In genomic region chr14:67411820-67412421, GRCh38 we compare ENCODE assay signal across 9 cellular contexts. TPM values are rescaled to one million over a fixed set of nuclear protein-coding genes. Genes with fewer than 3 reads are reported as not detected.
DNase-seq lines count a peak whose midpoint lies in the region; ATAC-seq, FAIRE-seq and TF ChIP-seq lines count a peak whose summit lies in the region.
"Had no signal": no experiment of that assay in that cellular context is flagged by ENCODE, and none has a peak within 500 bp of the region (broad histone marks: within the 10 kb centered on the region; RNA-seq: fewer than 3 reads in every experiment).

Gene PLEK2, minus strand, starts transcription at chr14:67412165. Its CDS starts 106 bp downstream, at chr14:67412059.

- ATAC-seq in lung (ENCODE audit: insufficient read depth, low FRiP score) (peak; percentile 42), HG02610 (IDR thresholded peaks at IDR 0.05; ENCODE audit: unreplicated experiment) (no peak), GM21381 (IDR thresholded peaks at IDR 0.05; ENCODE audit: unreplicated experiment) (no peak)
- ATAC-seq in stimulated activated naive CD8-positive, alpha-beta T cell treated with anti-CD3 and anti-CD28 coated beads, Interleukin-15, Interleukin-2, amounts not matched to agents 100 U/mL and 50 U/mL, for 24 hours: no peak
- ATAC-seq: K562 had no signal

- no peak within 1 kb of the TSS for H3K27ac ChIP-seq in lung (ENCODE audit: low read depth in 1 of 2, low read length in 1 of 2)

- no peaks in the 10 kb centered on the region for H3K9me3 ChIP-seq in lung (ENCODE audit: control insufficient read depth in 2 of 2, insufficient read depth in 1 of 2, low read length in 1 of 2)

- H3K36me3 ChIP-seq in H7 (replicated peaks; ENCODE audit: control insufficient read depth, insufficient read depth, low read length) (no peaks in the 10 kb centered on the region), bronchial epithelial cell (ENCODE audit: control insufficient read depth, insufficient read depth, low read length) (no peaks in the 10 kb centered on the region), lung (ENCODE audit: control insufficient read depth in 2 of 2, insufficient read depth in 2 of 2, low read length in 2 of 2) (no peaks in the 10 kb centered on the region)

- TF ChIP-seq CTCF in bronchial epithelial cell (IDR thresholded peaks at IDR 0.05; ENCODE audit: insufficient read depth, low read length, severe bottlenecking) (no peak), lung (IDR thresholded peaks at IDR 0.05; ENCODE audit: control extremely low read depth, extremely low read depth) (no peak)

- H3K4me3 ChIP-seq in H7 (ENCODE audit: insufficient read depth, low read depth, low read length) (peak within 1 kb of the TSS; percentile 35; the same call in 1 of the 2 replicates), bronchial epithelial cell (ENCODE audit: low read depth, low read length) (peak within 1 kb of the TSS; percentile 68), lung (peak within 1 kb of the TSS; percentile 9)
- H3K4me3 ChIP-seq: K562 had no signal

- 6 to 7% methylated on average over 49 to 63 of the region's 63 CpGs for WGBS in lung, 2 donors

- no peak for FAIRE-seq in bronchial epithelial cell (lab: Jason Lieb, UNC)
- FAIRE-seq: K562 had no signal

- no peak for DNase-seq in H7
- DNase-seq in T-helper 22 cell (ENCODE audit: low read depth): peak; percentile 14
- DNase-seq in bronchial epithelial cell (ENCODE audit: low read depth): peak; percentile 84
- peak; percentile 65 for DNase-seq in lung (ENCODE audit: low spot score)
- peak; percentile 44 for DNase-seq in stimulated activated naive CD8-positive, alpha-beta T cell treated with anti-CD3 and anti-CD28 coated beads, Interleukin-15, Interleukin-2, amounts not matched to agents 100 U/mL and 50 U/mL, for 24 hours
- no peak for DNase-seq in NCI-H1092 treated with DMSO at 0.1 percent for 48 hours (lab: John Stamatoyannopoulos, UW)

- H3K4me1 ChIP-seq in lung (ENCODE audit: control insufficient read depth in 2 of 2, insufficient read depth in 2 of 2, low read length in 2 of 2): peaks cover 0 to 2% of the 10 kb centered on the region in 2 donors

- H3K27me3 ChIP-seq in H7 (ENCODE audit: control insufficient read depth, insufficient read depth, low read length): peaks cover 13% of the 10 kb centered on the region; the same call in 1 of the 2 replicates
- H3K27me3 ChIP-seq in bronchial epithelial cell (ENCODE audit: control insufficient read depth, insufficient read depth, low read length): no peaks in the 10 kb centered on the region
- H3K27me3 ChIP-seq in lung (ENCODE audit: control insufficient read depth, insufficient read depth): no peaks in the 10 kb centered on the region

RNA-seq across cellular contexts. Expression of gene PLEK2, which starts in this region (rescaled TPM):
- not detected in 2 replicates for total RNA-seq in H7 (2014; rRNA removed; shearing (Covaris generic))
- 20.4 and 111 TPM in 2 replicates for total RNA-seq in bronchial epithelial cell
- total RNA-seq in lung: 1 to 10 TPM; 2.8 to 4.9 TPM
- 1 to 10 TPM; 3.6 to 4.2 TPM for polyA plus RNA-seq in lung
- total RNA-seq: K562 had no signal
- polyA plus RNA-seq: K562 had no signal

Comparison
In these comparisons a context has a peak if more than half of its experiments do, and no peak if none do; other contexts are left out.
1. DNase-seq: peak in T-helper 22 cell (single experiment), bronchial epithelial cell (single experiment), lung (single experiment) and stimulated activated naive CD8-positive, alpha-beta T cell treated with anti-CD3 and anti-CD28 coated beads, Interleukin-15, Interleukin-2, amounts not matched to agents 100 U/mL and 50 U/mL, for 24 hours (single experiment); none in H7 (single experiment) and NCI-H1092 treated with DMSO at 0.1 percent for 48 hours (single experiment).
2. H3K4me3 ChIP-seq: peak in every context shown above with its lines; median percentile 68 in bronchial epithelial cell; 35 in H7; 9 in lung.